8 cellular contexts compared by ENCODE assay signal in the genomic region with DNA sequence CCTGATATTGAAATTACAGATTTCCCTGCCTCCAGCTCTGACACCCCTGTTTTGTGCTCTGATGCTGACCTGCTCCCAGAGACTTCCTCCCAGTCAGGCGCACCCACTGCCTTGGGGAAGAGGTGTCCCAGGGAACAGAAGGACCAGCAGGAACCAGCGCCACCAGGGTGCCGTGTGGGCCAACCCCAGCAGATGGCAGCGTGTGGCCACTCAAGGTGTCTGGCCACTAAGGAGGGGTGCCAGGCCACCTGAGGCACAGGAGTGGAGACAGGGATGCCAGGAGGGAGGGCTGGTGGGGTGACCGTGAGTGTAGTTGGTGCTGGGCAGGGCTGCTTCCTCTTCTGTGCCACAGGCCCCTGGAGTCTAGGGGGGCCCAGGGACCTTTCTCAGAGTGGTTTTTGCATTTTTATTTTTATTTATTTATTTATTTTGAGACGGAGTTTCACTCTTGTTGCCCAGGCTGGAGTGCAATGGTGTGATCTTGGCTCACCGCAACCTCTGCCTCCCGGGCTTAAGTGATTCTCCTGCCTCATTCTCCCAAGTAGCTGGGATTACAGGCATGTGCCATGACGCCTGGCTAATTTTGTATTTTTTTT. TPM values are rescaled to one million over a fixed set of nuclear protein-coding genes. Genes with fewer than 3 reads are reported as not detected.
DNase-seq lines count a peak whose midpoint lies in the region; ATAC-seq, FAIRE-seq and TF ChIP-seq lines count a peak whose summit lies in the region.

No MANE protein-coding gene starts in this region.

- no peak overlapping the region for H4K91ac ChIP-seq in H1 (replicated peaks; ENCODE audit: insufficient read length, low read length)

- H3K4me3 Mint-ChIP-seq in activated CD4-positive, alpha-beta T cell treated with anti-CD3 and anti-CD28 coated beads, Interleukin-2, amount 10 ng/mL, durations not matched to agents 7 days and 5 days, result no peak overlapping the region
- no peak overlapping the region for H3K4me3 Mint-ChIP-seq in naive thymus-derived CD4-positive, alpha-beta T cell

- no peaks in the 10 kb centered on the region for H3K79me2 ChIP-seq in H1 (ENCODE audit: control insufficient read depth in 1 of 2, insufficient read depth in 2 of 2, low read length in 2 of 2)

- TF ChIP-seq POLR2A in H1 (IDR thresholded peaks at IDR 0.05; ENCODE audit: control extremely low read depth in 1 of 2, low read depth in 2 of 2, low read length in 2 of 2), result no peak
- no peak for TF ChIP-seq POLR2A in uterus (IDR thresholded peaks at IDR 0.05)

- no peak overlapping the region for H3K9ac ChIP-seq in H1 (replicated peaks in 1 of 4; ENCODE audit: extremely low read depth in 1 of 4, low read depth in 3 of 4, low read length in 3 of 4)

- no peak overlapping the region for H2BK15ac ChIP-seq in H1 (ENCODE audit: low read length)

- intact Hi-C loops in naive thymus-derived CD4-positive, alpha-beta T cell (cut with micrococcal nuclease), result loop anchor here (1.0 kb wide), 3 partner anchors 27 to 67 kb away; no protein-coding TSS in a partner anchor
- intact Hi-C loops in uterus (cut with DNase I; ENCODE audit: low total_unique reads), result no loop called here

- no peak overlapping the region for H2BK20ac ChIP-seq in H1 (ENCODE audit: low read length)

- no peak overlapping the region for H3K27ac ChIP-seq in H1 (ENCODE audit: low read depth, low read length)
- no peak overlapping the region for H3K27ac ChIP-seq in naive thymus-derived CD4-positive, alpha-beta T cell (ENCODE audit: low read depth, low read length)
- H3K27ac ChIP-seq in uterus, result no peak overlapping the region

- DNase-seq in BE2C (peak; percentile 78), GM19240 (ENCODE audit: insufficient read length, low spot score) (peak; percentile 59), NCI-H1694 treated with DMSO at 0.1 percent for 48 hours (lab: John Stamatoyannopoulos, UW) (peak; percentile 23), H1 (ENCODE audit: low read depth in 1 of 2, low spot score in 2 of 2) (peak in 1 of 2 experiments; percentile 88), uterus (peak; percentile 58 to 59)
- peak; percentile 60 for DNase-seq in activated CD4-positive, alpha-beta T cell treated with anti-CD3 and anti-CD28 coated beads, Interleukin-2, amount 10 ng/mL, durations not matched to agents 7 days and 5 days
- DNase-seq in naive thymus-derived CD4-positive, alpha-beta T cell, result peak in 6 of 9 donors; percentile 21 to 73 (median 29)

- POLR2A ChIA-PET in activated CD4-positive, alpha-beta T cell treated with anti-CD3 and anti-CD28 coated beads, Interleukin-2, amount 10 ng/mL, durations not matched to agents 7 days and 5 days (lab: Charles Lee), result no interaction called here
- POLR2A ChIA-PET in H1 (lab: Charles Lee; ENCODE audit: partially characterized antibody), result interaction anchor here (0.8 to 3.7 kb wide), 6 partner anchors 10 to 184 kb away, joined by 3 to 28 read pairs (median 4); partner anchors contain the start of gene NCL
- POLR2A ChIA-PET in naive thymus-derived CD4-positive, alpha-beta T cell (lab: Charles Lee), result interaction anchor here (0.6 kb wide), 1 partner anchor 37 kb away, joined by 3 read pairs; no protein-coding TSS in a partner anchor

- H2BK120ac ChIP-seq in H1 (replicated peaks; ENCODE audit: low read depth, low read length), result no peak overlapping the region

- no peaks in the 10 kb centered on the region for H3K9me3 Mint-ChIP-seq in activated CD4-positive, alpha-beta T cell treated with anti-CD3 and anti-CD28 coated beads, Interleukin-2, amount 10 ng/mL, durations not matched to agents 7 days and 5 days
- H3K9me3 Mint-ChIP-seq in naive thymus-derived CD4-positive, alpha-beta T cell, result no peaks in the 10 kb centered on the region

- peak; percentile 87 to 92 for TF ChIP-seq RAD21 in H1 (IDR thresholded peaks at IDR 0.05 in 1 of 2, conservative IDR thresholded peaks at IDR 0.05 in 1 of 2; ENCODE audit: low read depth in 2 of 2, low read length in 2 of 2)

- no peak overlapping the region for H3K27ac Mint-ChIP-seq in activated CD4-positive, alpha-beta T cell treated with anti-CD3 and anti-CD28 coated beads, Interleukin-2, amount 10 ng/mL, durations not matched to agents 7 days and 5 days
- peak overlapping the region in 1 of 9 donors; percentile 11 for H3K27ac Mint-ChIP-seq in naive thymus-derived CD4-positive, alpha-beta T cell

- H2BK12ac ChIP-seq in H1 (ENCODE audit: low read depth, low read length), result no peak overlapping the region

- CTCF ChIA-PET in activated CD4-positive, alpha-beta T cell treated with anti-CD3 and anti-CD28 coated beads, Interleukin-2, amount 10 ng/mL, durations not matched to agents 7 days and 5 days (lab: Charles Lee), result interaction anchor here (0.6 to 1.7 kb wide), 8 partner anchors 8 to 166 kb away, joined by 3 to 6 read pairs (median 4); no protein-coding TSS in a partner anchor
- CTCF ChIA-PET in H1 (lab: Charles Lee; ENCODE audit: partially characterized antibody), result interaction anchor here (0.8 to 8.4 kb wide), 17 partner anchors 10 to 109 kb away, joined by 3 to 163 read pairs (median 5); no protein-coding TSS in a partner anchor
- CTCF ChIA-PET in naive thymus-derived CD4-positive, alpha-beta T cell (lab: Charles Lee), result interaction anchor here (0.9 to 2.3 kb wide), 2 partner anchors 26 to 66 kb away, joined by 3 to 14 read pairs; no protein-coding TSS in a partner anchor

- H3K4me3 ChIP-seq in BE2C (ENCODE audit: low read depth, low read length) (no peak overlapping the region), H1 (ENCODE audit: extremely low read depth in 1 of 4, insufficient read depth in 2 of 4, low read depth in 3 of 4, low read length in 4 of 4) (no peak overlapping the region), uterus (no peak overlapping the region)
- no peak overlapping the region for H3K4me3 ChIP-seq in naive thymus-derived CD4-positive, alpha-beta T cell (ENCODE audit: low read length)

- H2AFZ ChIP-seq in H1 (ENCODE audit: low read length), result no peak overlapping the region

- H3K23ac ChIP-seq in H1 (ENCODE audit: insufficient read length), result no peak overlapping the region

- TF ChIP-seq EP300 in H1 (IDR thresholded peaks at IDR 0.05; ENCODE audit: borderline replicate concordance in 1 of 2, low read depth in 2 of 2, low read length in 2 of 2), result no peak

- H3K18ac ChIP-seq in H1 (ENCODE audit: extremely low read depth, low read length), result no peak overlapping the region

- H3K36me3 ChIP-seq in BE2C (no peaks in the 10 kb centered on the region), H1 (ENCODE audit: control insufficient read depth in 2 of 4, insufficient read depth in 4 of 4, low read length in 3 of 4) (no peaks in the 10 kb centered on the region), uterus (no peaks in the 10 kb centered on the region)
- no peaks in the 10 kb centered on the region for H3K36me3 ChIP-seq in naive thymus-derived CD4-positive, alpha-beta T cell (ENCODE audit: control insufficient read depth in 2 of 3, insufficient read depth in 3 of 3, low read length in 3 of 3)

- H3K9me3 ChIP-seq in BE2C (no peaks in the 10 kb centered on the region), H1 (ENCODE audit: insufficient read depth in 2 of 2, low read depth in 1 of 2, low read length in 1 of 2) (no peaks in the 10 kb centered on the region), uterus (no peaks in the 10 kb centered on the region)
- H3K9me3 ChIP-seq in naive thymus-derived CD4-positive, alpha-beta T cell (ENCODE audit: control insufficient read depth in 2 of 3, low read length in 3 of 3), result no peaks in the 10 kb centered on the region

- H4K20me1 ChIP-seq in H1 (replicated peaks in 1 of 2; ENCODE audit: control insufficient read depth in 1 of 2, insufficient read depth in 2 of 2, low read length in 2 of 2), result no peaks in the 10 kb centered on the region

- H3K36me3 Mint-ChIP-seq in activated CD4-positive, alpha-beta T cell treated with anti-CD3 and anti-CD28 coated beads, Interleukin-2, amount 10 ng/mL, durations not matched to agents 7 days and 5 days (ENCODE audit: low read depth), result no peaks in the 10 kb centered on the region
- H3K36me3 Mint-ChIP-seq in naive thymus-derived CD4-positive, alpha-beta T cell, result no peaks in the 10 kb centered on the region

- H2AK5ac ChIP-seq in H1 (ENCODE audit: low read depth, low read length), result no peak overlapping the region

- H3K27me3 ChIP-seq in BE2C (no peaks in the 10 kb centered on the region), H1 (replicated peaks in 1 of 4; ENCODE audit: control insufficient read depth in 3 of 4, extremely low read depth in 1 of 4, insufficient read depth in 3 of 4, low read length in 3 of 4) (no peaks in the 10 kb centered on the region), uterus (no peaks in the 10 kb centered on the region)
- H3K27me3 ChIP-seq in naive thymus-derived CD4-positive, alpha-beta T cell (ENCODE audit: control insufficient read depth in 2 of 2, insufficient read depth in 2 of 2, low read length in 2 of 2), result no peaks in the 10 kb centered on the region

- no peak overlapping the region for H3K4ac ChIP-seq in H1 (replicated peaks; ENCODE audit: insufficient read length, low read depth, low read length)

- peak; percentile 78 for TF ChIP-seq CTCF in BE2C (IDR thresholded peaks at IDR 0.05; ENCODE audit: low read depth, low read length)
- peak; percentile 88 to 95 (median 90) for TF ChIP-seq CTCF in H1 (IDR thresholded peaks at IDR 0.05; ENCODE audit: control extremely low read depth in 1 of 3, insufficient read depth in 1 of 3, low read depth in 1 of 3, low read length in 3 of 3)
- peak; percentile 27 to 74 (median 64) for TF ChIP-seq CTCF in uterus (IDR thresholded peaks at IDR 0.05)

- H4K5ac ChIP-seq in H1 (ENCODE audit: insufficient read length, low read depth, low read length), result no peak overlapping the region

- WGBS in H1 (ENCODE audit: extremely low coverage in 1 of 2, insufficient coverage in 1 of 2, insufficient read length in 1 of 2, insufficient replicate concordance in 2 of 2, low coverage in 1 of 2, low lambda C conversion rate in 2 of 2, missing lambda C conversion rate in 1 of 2), 2 experiments, result 65% methylated on average over 9 of the region's 9 CpGs; no CpG with 5 or more reads in 1 of the 2 experiments

- peaks cover 7% of the 10 kb centered on the region for H3K4me1 Mint-ChIP-seq in activated CD4-positive, alpha-beta T cell treated with anti-CD3 and anti-CD28 coated beads, Interleukin-2, amount 10 ng/mL, durations not matched to agents 7 days and 5 days
- H3K4me1 Mint-ChIP-seq in naive thymus-derived CD4-positive, alpha-beta T cell, result peaks cover 0 to 20% (median 0%) of the 10 kb centered on the region in 7 donors

- H3K27me3 Mint-ChIP-seq in activated CD4-positive, alpha-beta T cell treated with anti-CD3 and anti-CD28 coated beads, Interleukin-2, amount 10 ng/mL, durations not matched to agents 7 days and 5 days, result peaks cover 2% of the 10 kb centered on the region
- no peaks in the 10 kb centered on the region for H3K27me3 Mint-ChIP-seq in naive thymus-derived CD4-positive, alpha-beta T cell

- no peaks in the 10 kb centered on the region for H3K79me1 ChIP-seq in H1 (ENCODE audit: low read depth, low read length)

- FAIRE-seq in H1 (lab: Jason Lieb, UNC), result peak; percentile 19

- no peaks in the 10 kb centered on the region for H3K23me2 ChIP-seq in H1 (ENCODE audit: low read depth, low read length)

- H3K4me2 ChIP-seq in H1 (ENCODE audit: insufficient read depth in 1 of 2, low read depth in 2 of 2, low read length in 2 of 2), result no peak overlapping the region

- ATAC-seq in naive thymus-derived CD4-positive, alpha-beta T cell, result peak; percentile 87
- ATAC-seq in GM19463 (IDR thresholded peaks at IDR 0.05; ENCODE audit: unreplicated experiment), result no peak

- no peaks in the 10 kb centered on the region for H3K4me1 ChIP-seq in BE2C
- H3K4me1 ChIP-seq in H1 (replicated peaks in 1 of 4; ENCODE audit: control insufficient read depth in 3 of 4, insufficient read depth in 4 of 4, low read length in 3 of 4), result peaks cover 2 to 7% (median 3%) of the 10 kb centered on the region in 4 experiments; a peak in 4 of 7 replicates
- no peaks in the 10 kb centered on the region for H3K4me1 ChIP-seq in naive thymus-derived CD4-positive, alpha-beta T cell (ENCODE audit: control insufficient read depth in 2 of 2, insufficient read depth in 2 of 2, low read length in 2 of 2)
- H3K4me1 ChIP-seq in uterus, result peaks cover 0 to 1% of the 10 kb centered on the region in 2 donors

- H4K8ac ChIP-seq in H1 (ENCODE audit: extremely low read depth, insufficient read depth, low read length), result no peak overlapping the region; the same call in 1 of the 2 replicates

- H2BK5ac ChIP-seq in H1 (ENCODE audit: low read depth, low read length), result no peak overlapping the region

- no peak overlapping the region for H3K14ac ChIP-seq in H1 (ENCODE audit: insufficient read length)

- no peak overlapping the region for H3K56ac ChIP-seq in H1 (replicated peaks; ENCODE audit: insufficient read length, low read depth, low read length)

RNA-seq across cellular contexts. Expression of gene TEX44, which starts 56.0 kb away (rescaled TPM):
- not detected for polyA plus RNA-seq in BE2C (2012; ENCODE audit: insufficient read depth, insufficient read length, low read depth)
- not detected for total RNA-seq in activated CD4-positive, alpha-beta T cell treated with anti-CD3 and anti-CD28 coated beads, Interleukin-2, amount 10 ng/mL, durations not matched to agents 7 days and 5 days
- total RNA-seq in H1 (2021; fragmentation: NEBNext Ultra II Directional; extraction: Animal tissue kit (Norgen Biotek cat#: 25700)), result not detected in 2 replicates
- 0.06 TPM in 1 of 2 replicates, not detected in the other for polyA plus RNA-seq in H1 (2011; rRNA removed)
- not detected for polyA plus RNA-seq in H1 (2011; cell fraction: cytosol; rRNA removed)
- polyA plus RNA-seq in H1 (2011; cell fraction: nucleus; rRNA removed), result not detected
- polyA plus RNA-seq in H1 (2012, experiment 1 of 2), result not detected in 4 replicates
- not detected for polyA plus RNA-seq in H1 (2012, experiment 2 of 2)
- polyA plus RNA-seq in H1 (2013, experiment 1 of 2), result not detected
- not detected for polyA plus RNA-seq in H1 (2013, experiment 2 of 2)
- not detected in 2 replicates for polyA minus RNA-seq in H1 (2011; rRNA and poly(A)+ RNA removed)
- polyA minus RNA-seq in H1 (2011; cell fraction: cytosol; rRNA and poly(A)+ RNA removed), result not detected
- not detected for polyA minus RNA-seq in H1 (2011; cell fraction: nucleus; rRNA and poly(A)+ RNA removed)
- total RNA-seq in naive thymus-derived CD4-positive, alpha-beta T cell, result not detected
- not detected for polyA plus RNA-seq in naive thymus-derived CD4-positive, alpha-beta T cell
- not detected for total RNA-seq in uterus

RNA-seq across cellular contexts. Expression of gene PTMA, which starts 59.6 kb away (rescaled TPM):
- polyA plus RNA-seq in BE2C (2012; ENCODE audit: insufficient read depth, insufficient read length, low read depth), result 1,938 TPM
- total RNA-seq in activated CD4-positive, alpha-beta T cell treated with anti-CD3 and anti-CD28 coated beads, Interleukin-2, amount 10 ng/mL, durations not matched to agents 7 days and 5 days, result 1,000 to 10,000 TPM; 1,700 to 2,208 TPM
- total RNA-seq in H1 (2021; fragmentation: NEBNext Ultra II Directional; extraction: Animal tissue kit (Norgen Biotek cat#: 25700)), result 2,680 and 2,823 TPM in 2 replicates
- polyA plus RNA-seq in H1 (2011; rRNA removed), result 643 and 683 TPM in 2 replicates
- polyA plus RNA-seq in H1 (2011; cell fraction: cytosol; rRNA removed), result 2,462 TPM
- polyA plus RNA-seq in H1 (2011; cell fraction: nucleus; rRNA removed), result 898 TPM
- 2,061 to 2,998 TPM (median 2,419 TPM) in 4 replicates for polyA plus RNA-seq in H1 (2012, experiment 1 of 2)
- polyA plus RNA-seq in H1 (2012, experiment 2 of 2), result 1,442 TPM
- 4,157 TPM for polyA plus RNA-seq in H1 (2013, experiment 1 of 2)
- polyA plus RNA-seq in H1 (2013, experiment 2 of 2), result 3,985 TPM
- polyA minus RNA-seq in H1 (2011; rRNA and poly(A)+ RNA removed), result 94.7 and 121 TPM in 2 replicates
- polyA minus RNA-seq in H1 (2011; cell fraction: cytosol; rRNA and poly(A)+ RNA removed), result 755 TPM
- 623 TPM for polyA minus RNA-seq in H1 (2011; cell fraction: nucleus; rRNA and poly(A)+ RNA removed)
- total RNA-seq in naive thymus-derived CD4-positive, alpha-beta T cell, result 1,000 to 10,000 TPM; 1,211 to 1,988 (median 1,290) TPM
- 1,000 to 10,000 TPM; 1,543 to 2,051 TPM for polyA plus RNA-seq in naive thymus-derived CD4-positive, alpha-beta T cell
- 100 to 1,000 TPM; 693 to 966 (median 818) TPM for total RNA-seq in uterus
